Comparison of ENCODE assay signal across 22 cellular contexts in the genomic region with DNA sequence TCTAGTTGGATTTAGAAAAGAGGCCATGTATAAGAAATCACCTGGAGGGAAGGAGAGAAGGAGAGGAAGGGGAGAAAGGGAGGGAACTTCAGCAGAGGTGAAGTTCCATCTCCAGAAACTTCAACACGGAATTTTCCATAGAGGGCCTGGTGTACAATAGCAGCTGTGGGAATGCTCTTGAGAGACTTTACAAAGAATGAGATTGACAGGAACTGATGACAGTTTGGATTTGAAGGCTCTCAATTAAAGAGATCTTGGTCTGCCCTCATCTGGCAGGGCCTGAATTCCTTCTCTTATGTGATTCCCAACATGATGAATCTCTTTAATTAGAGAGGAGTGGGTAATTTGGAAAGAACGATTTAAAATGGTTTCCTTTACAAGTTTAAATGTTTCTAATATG.
DNase-seq lines count a peak whose midpoint lies in the region; ATAC-seq and TF ChIP-seq lines count a peak whose summit lies in the region.
"Had no signal": no experiment of that assay in that cellular context is flagged by ENCODE, and none has a peak within 500 bp of the region (broad histone marks: within the 10 kb centered on the region; RNA-seq: fewer than 3 reads in every experiment).

No MANE protein-coding gene starts in this region.

- peaks cover 10% of the 10 kb centered on the region for H3K4me1 Mint-ChIP-seq in endothelial cell (ENCODE audit: unreplicated experiment)
- peaks cover 22% of the 10 kb centered on the region for H3K4me1 Mint-ChIP-seq in HFFc6 (ENCODE audit: low read depth)

- TF ChIP-seq CTCF in left ventricle myocardium inferior (IDR thresholded peaks at IDR 0.05; ENCODE audit: borderline replicate concordance) (no peak), endothelial cell (IDR thresholded peaks at IDR 0.05; ENCODE audit: unreplicated experiment) (no peak), HFFc6 (IDR thresholded peaks at IDR 0.05) (no peak)

- intact Hi-C loops in Right ventricle myocardium superior (cut with DNase I) (no loop called here), left ventricle myocardium inferior (cut with micrococcal nuclease) (no loop called here)

- H3K4me3 ChIP-seq in left ventricle myocardium inferior = no peak overlapping the region
- H3K4me3 ChIP-seq: K562, PC-9 had no signal

- H3K36me3 ChIP-seq in left ventricle myocardium inferior = no peaks in the 10 kb centered on the region

- CTCF ChIA-PET in HEK293T (lab: Yijun Ruan, JAX) = interaction anchor here (0.9 kb wide), 1 partner anchor 11 kb away, joined by 4 read pairs; no protein-coding TSS in a partner anchor

- POLR2A ChIA-PET in HEK293T (lab: Yijun Ruan, JAX) = no interaction called here

- peak; percentile 41 for ATAC-seq in Right ventricle myocardium superior (ENCODE audit: poor library complexity)
- ATAC-seq: K562 had no signal

- no peak overlapping the region for H3K27ac ChIP-seq in left ventricle myocardium inferior (replicated peaks)
- H3K27ac ChIP-seq: PC-9 had no signal

- no peaks in the 10 kb centered on the region for H3K9me3 ChIP-seq in left ventricle myocardium inferior (replicated peaks)
- H3K9me3 ChIP-seq: SK-N-SH had no signal

- H3K27me3 ChIP-seq in left ventricle myocardium inferior (ENCODE audit: low read depth) = no peaks in the 10 kb centered on the region

- DNase-seq in Right ventricle myocardium superior (no peak), left ventricle myocardium inferior (no peak), HEK293T (ENCODE audit: extremely low spot score) (no peak), endothelial cell (ENCODE audit: low spot score) (no peak), retina (peak; percentile 15), HPDE6-E6E7 (ENCODE audit: extremely low spot score) (no peak), SHP77 (lab: John Stamatoyannopoulos, UW) (no peak), HFFc6 (no peak)
- DNase-seq: activated CD4-positive, CD25-positive, alpha-beta regulatory T cell; caudate nucleus; CD8-positive, alpha-beta memory T cell; effector CD4-positive, alpha-beta T cell; EL; kidney; mesendoderm; NCI-H69; PC-9; SK-N-SH; T-helper 9 cell; trophoblast cell had no signal

- no peak overlapping the region for H3K4me3 Mint-ChIP-seq in endothelial cell (ENCODE audit: unreplicated experiment)
- H3K4me3 Mint-ChIP-seq in HFFc6 = no peak overlapping the region
- H3K4me3 Mint-ChIP-seq: CD8-positive, alpha-beta memory T cell; stimulated activated effector memory CD8-positive, alpha-beta T cell treated with anti-CD3 and anti-CD28 coated beads, Interleukin-12 subunit alpha, Interleukin-12 subunit beta, amount 100 ng/mL, for 72 hours had no signal

- peak overlapping the region; percentile 9 for H3K27ac Mint-ChIP-seq in endothelial cell (ENCODE audit: unreplicated experiment)
- H3K27ac Mint-ChIP-seq in HFFc6 = no peak overlapping the region
- H3K27ac Mint-ChIP-seq: stimulated activated effector memory CD8-positive, alpha-beta T cell treated with anti-CD3 and anti-CD28 coated beads, Interleukin-12 subunit alpha, Interleukin-12 subunit beta, amount 100 ng/mL, for 72 hours had no signal

- peaks cover 47% of the 10 kb centered on the region for H3K4me1 ChIP-seq in left ventricle myocardium inferior

- H3K9me3 Mint-ChIP-seq in endothelial cell (ENCODE audit: unreplicated experiment) (no peaks in the 10 kb centered on the region), HFFc6 (no peaks in the 10 kb centered on the region)
- H3K9me3 Mint-ChIP-seq: CD8-positive, alpha-beta memory T cell; stimulated activated effector memory CD8-positive, alpha-beta T cell treated with anti-CD3 and anti-CD28 coated beads, Interleukin-12 subunit alpha, Interleukin-12 subunit beta, amount 100 ng/mL, for 72 hours had no signal

- H3K36me3 Mint-ChIP-seq in endothelial cell (ENCODE audit: low read depth, unreplicated experiment) (no peaks in the 10 kb centered on the region), HFFc6 (ENCODE audit: low read depth) (no peaks in the 10 kb centered on the region)
- H3K36me3 Mint-ChIP-seq: CD8-positive, alpha-beta memory T cell; stimulated activated effector memory CD8-positive, alpha-beta T cell treated with anti-CD3 and anti-CD28 coated beads, Interleukin-12 subunit alpha, Interleukin-12 subunit beta, amount 100 ng/mL, for 72 hours had no signal

- H3K27me3 Mint-ChIP-seq in endothelial cell (ENCODE audit: unreplicated experiment) (no peaks in the 10 kb centered on the region), HFFc6 (ENCODE audit: insufficient read depth) (no peaks in the 10 kb centered on the region)
- H3K27me3 Mint-ChIP-seq: CD8-positive, alpha-beta memory T cell had no signal

TF ChIP-seq in HEK293T, 16 proteins besides CTCF, POLR2A, EP300 and RAD21:
- TF ChIP-seq NFRKB (IDR thresholded peaks at IDR 0.05) (no peak), HDGF (IDR thresholded peaks at IDR 0.05; ENCODE audit: borderline replicate concordance) (no peak), FOXM1 (IDR thresholded peaks at IDR 0.05; ENCODE audit: borderline replicate concordance) (no peak), SP1 (IDR thresholded peaks at IDR 0.05) (no peak), LEF1 (IDR thresholded peaks at IDR 0.05; ENCODE audit: borderline replicate concordance) (no peak), SUZ12 (IDR thresholded peaks at IDR 0.05) (no peak), L3MBTL2 (conservative IDR thresholded peaks at IDR 0.05) (no peak)
- TF ChIP-seq, protein P1, sequence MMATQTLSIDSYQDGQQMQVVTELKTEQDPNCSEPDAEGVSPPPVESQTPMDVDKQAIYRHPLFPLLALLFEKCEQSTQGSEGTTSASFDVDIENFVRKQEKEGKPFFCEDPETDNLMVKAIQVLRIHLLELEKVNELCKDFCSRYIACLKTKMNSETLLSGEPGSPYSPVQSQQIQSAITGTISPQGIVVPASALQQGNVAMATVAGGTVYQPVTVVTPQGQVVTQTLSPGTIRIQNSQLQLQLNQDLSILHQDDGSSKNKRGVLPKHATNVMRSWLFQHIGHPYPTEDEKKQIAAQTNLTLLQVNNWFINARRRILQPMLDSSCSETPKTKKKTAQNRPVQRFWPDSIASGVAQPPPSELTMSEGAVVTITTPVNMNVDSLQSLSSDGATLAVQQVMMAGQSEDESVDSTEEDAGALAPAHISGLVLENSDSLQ (IDR thresholded peaks at IDR 0.05) = peak; percentile 79
